28 cellular contexts compared by ENCODE assay signal in genomic region chr19:2765376-2765775, GRCh38. TPM values are rescaled to one million over a fixed set of nuclear protein-coding genes. Genes with fewer than 3 reads are reported as not detected.
"Had no signal": no experiment of that assay in that cellular context is flagged by ENCODE, and none has a peak within 500 bp of the region (broad histone marks: within the 10 kb centered on the region; RNA-seq: fewer than 3 reads in every experiment).

No MANE protein-coding gene starts in this region.

- H3K9ac ChIP-seq: neural progenitor cell had no signal

- H3K27me3 ChIP-seq: left lung, neural progenitor cell, pancreas, sigmoid colon, spleen, suprapubic skin, tibial artery, upper lobe of right lung had no signal

- H3K27ac Mint-ChIP-seq: mesothelial cell of epicardium; natural killer cell; nephron progenitor cell; neural progenitor cell; stimulated activated effector memory CD8-positive, alpha-beta T cell treated with anti-CD3 and anti-CD28 coated beads, Interleukin-12 subunit alpha, Interleukin-12 subunit beta, amount 100 ng/mL, for 72 hours; stimulated activated naive CD8-positive, alpha-beta T cell treated with anti-CD3 and anti-CD28 coated beads, Interleukin-15, Interleukin-2, amounts not matched to agents 100 ng/mL and 50 ng/mL, for 24 hours had no signal

- H3K4me1 ChIP-seq: neural progenitor cell, pancreas, prostate gland had no signal

- H3K9me3 Mint-ChIP-seq: immature natural killer cell; mesothelial cell of epicardium; naive B cell; natural killer cell; nephron progenitor cell; neural progenitor cell; stimulated activated effector memory CD8-positive, alpha-beta T cell treated with anti-CD3 and anti-CD28 coated beads, Interleukin-12 subunit alpha, Interleukin-12 subunit beta, amount 100 ng/mL, for 72 hours; stimulated activated naive CD8-positive, alpha-beta T cell treated with anti-CD3 and anti-CD28 coated beads, Interleukin-15, Interleukin-2, amounts not matched to agents 100 ng/mL and 50 ng/mL, for 24 hours had no signal

- H3K36me3 Mint-ChIP-seq: natural killer cell had no signal

- DNase-seq: hypothalamus; immature natural killer cell; kidney; left colon; left lung; mesendoderm; naive B cell; natural killer cell; nephron progenitor cell; pancreas; retina; right cardiac atrium; sigmoid colon; small intestine; spleen; stimulated activated CD4-positive, alpha-beta T cell treated with anti-CD3 and anti-CD28 coated beads, Interleukin-4, amount 100 ng/mL, for 24 hours; stimulated activated naive CD4-positive, alpha-beta T cell; tibial artery; trophoblast cell; upper lobe of right lung had no signal

- H3K27me3 Mint-ChIP-seq: naive B cell; stimulated activated naive CD8-positive, alpha-beta T cell treated with anti-CD3 and anti-CD28 coated beads, Interleukin-15, Interleukin-2, amounts not matched to agents 100 ng/mL and 50 ng/mL, for 24 hours had no signal

- H3K4me1 Mint-ChIP-seq: immature natural killer cell; mesothelial cell of epicardium; nephron progenitor cell; stimulated activated effector memory CD8-positive, alpha-beta T cell treated with anti-CD3 and anti-CD28 coated beads, Interleukin-12 subunit alpha, Interleukin-12 subunit beta, amount 100 ng/mL, for 72 hours had no signal

- H3K36me3 ChIP-seq: neural progenitor cell had no signal

- H3K4me3 Mint-ChIP-seq: immature natural killer cell; mesothelial cell of epicardium; naive B cell; natural killer cell; nephron progenitor cell; neural progenitor cell; stimulated activated effector memory CD8-positive, alpha-beta T cell treated with anti-CD3 and anti-CD28 coated beads, Interleukin-12 subunit alpha, Interleukin-12 subunit beta, amount 100 ng/mL, for 72 hours; stimulated activated naive CD8-positive, alpha-beta T cell treated with anti-CD3 and anti-CD28 coated beads, Interleukin-15, Interleukin-2, amounts not matched to agents 100 ng/mL and 50 ng/mL, for 24 hours had no signal

- ATAC-seq: left colon; left lung; natural killer cell; pancreas; right cardiac atrium; stimulated activated effector memory CD8-positive, alpha-beta T cell treated with anti-CD3 and anti-CD28 coated beads, Interleukin-12 subunit alpha, Interleukin-12 subunit beta, amount 100 ng/mL, for 72 hours; upper lobe of right lung had no signal

- H3K4me3 ChIP-seq: left lung, lung, neural progenitor cell, pancreas, prostate gland, sigmoid colon, spleen, suprapubic skin, thoracic aorta, tibial artery, upper lobe of right lung had no signal

- H3K27ac ChIP-seq: left lung, neural progenitor cell, pancreas, prostate gland, sigmoid colon, spleen, suprapubic skin, thoracic aorta, tibial artery, upper lobe of right lung had no signal

- H3K9me3 ChIP-seq: left lung, pancreas, prostate gland, sigmoid colon, spleen, suprapubic skin, thoracic aorta, tibial artery, upper lobe of right lung had no signal

RNA-seq across cellular contexts. Expression of gene DIRAS1, which starts 44.2 kb away (rescaled TPM):
- polyA plus RNA-seq: immature natural killer cell had no signal
